ENCODE assay signal across 1 cellular context in genomic region chr15:78876954-78877353, GRCh38.
TF ChIP-seq lines count a peak whose summit lies in the region.

No MANE protein-coding gene starts in this region.

TF ChIP-seq in HepG2, 621 proteins besides CTCF, POLR2A, EP300 and RAD21:
- TF ChIP-seq, protein P1, sequence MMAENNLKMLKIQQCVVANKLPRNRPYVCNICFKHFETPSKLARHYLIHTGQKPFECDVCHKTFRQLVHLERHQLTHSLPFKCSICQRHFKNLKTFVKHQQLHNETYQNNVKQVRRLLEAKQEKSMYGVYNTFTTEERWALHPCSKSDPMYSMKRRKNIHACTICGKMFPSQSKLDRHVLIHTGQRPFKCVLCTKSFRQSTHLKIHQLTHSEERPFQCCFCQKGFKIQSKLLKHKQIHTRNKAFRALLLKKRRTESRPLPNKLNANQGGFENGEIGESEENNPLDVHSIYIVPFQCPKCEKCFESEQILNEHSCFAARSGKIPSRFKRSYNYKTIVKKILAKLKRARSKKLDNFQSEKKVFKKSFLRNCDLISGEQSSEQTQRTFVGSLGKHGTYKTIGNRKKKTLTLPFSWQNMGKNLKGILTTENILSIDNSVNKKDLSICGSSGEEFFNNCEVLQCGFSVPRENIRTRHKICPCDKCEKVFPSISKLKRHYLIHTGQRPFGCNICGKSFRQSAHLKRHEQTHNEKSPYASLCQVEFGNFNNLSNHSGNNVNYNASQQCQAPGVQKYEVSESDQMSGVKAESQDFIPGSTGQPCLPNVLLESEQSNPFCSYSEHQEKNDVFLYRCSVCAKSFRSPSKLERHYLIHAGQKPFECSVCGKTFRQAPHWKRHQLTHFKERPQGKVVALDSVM (CRISPR knock-in tag; IDR thresholded peaks at IDR 0.05): peak; percentile 42
